ENCODE assay signal across 8 cellular contexts in genomic region chr19:37817180-37817911, GRCh38. TPM values are rescaled to one million over a fixed set of nuclear protein-coding genes. Genes with fewer than 3 reads are reported as not detected.
DNase-seq lines count a peak whose midpoint lies in the region; ATAC-seq lines count a peak whose summit lies in the region.

No MANE protein-coding gene starts in this region.

- H3K4me3 ChIP-seq in stomach smooth muscle (ENCODE audit: low read length in 2 of 2): peak overlapping the region; percentile 86 to 88

- DNase-seq in activated effector memory CD4-positive, alpha-beta T cell treated with anti-CD3 and anti-CD28 coated beads, Interleukin-2, amount 50 U/mL, for 16 hours: peak; percentile 75
- DNase-seq in activated effector memory CD4-positive, alpha-beta T cell treated with Interleukin-2 at 50 U/mL for 16 hours: no peak
- peak; percentile 32 for DNase-seq in activated CD8-positive, alpha-beta T cell treated with anti-CD3 and anti-CD28 coated beads, Interleukin-2, amount 10 ng/mL, durations not matched to agents 7 days and 5 days
- DNase-seq in fibroblast of peridontal ligament (ENCODE audit: extremely low read depth) (peak; percentile 43), naive B cell (peak; percentile 61)

- no peak overlapping the region for H3K27ac ChIP-seq in stomach smooth muscle (ENCODE audit: low read length)

- H3K4me1 Mint-ChIP-seq in activated CD8-positive, alpha-beta T cell treated with anti-CD3 and anti-CD28 coated beads, Interleukin-2, amount 10 ng/mL, durations not matched to agents 7 days and 5 days (ENCODE audit: low read depth): no peaks in the 10 kb centered on the region
- H3K4me1 Mint-ChIP-seq in naive B cell: peaks cover 3 to 9% (median 8%) of the 10 kb centered on the region in 3 donors

- CTCF ChIA-PET in activated CD8-positive, alpha-beta T cell treated with anti-CD3 and anti-CD28 coated beads, Interleukin-2, amount 10 ng/mL, durations not matched to agents 7 days and 5 days (lab: Charles Lee): no interaction called here

- peaks cover 12% of the 10 kb centered on the region for H3K4me1 ChIP-seq in stomach smooth muscle (ENCODE audit: control insufficient read depth, insufficient read depth, low read length)

- no peak for ATAC-seq in activated CD8-positive, alpha-beta T cell treated with anti-CD3 and anti-CD28 coated beads, Interleukin-2, amount 10 ng/mL, durations not matched to agents 7 days and 5 days
- peak; percentile 74 to 75 for ATAC-seq in naive B cell (ENCODE audit: low read depth in 2 of 2)
- no peak for ATAC-seq in HG03442 (IDR thresholded peaks at IDR 0.05; ENCODE audit: unreplicated experiment)
- ATAC-seq in HG02852 (IDR thresholded peaks at IDR 0.05; ENCODE audit: unreplicated experiment): no peak

- peak overlapping the region; percentile 36 for H3K4me3 Mint-ChIP-seq in activated CD8-positive, alpha-beta T cell treated with anti-CD3 and anti-CD28 coated beads, Interleukin-2, amount 10 ng/mL, durations not matched to agents 7 days and 5 days
- peak overlapping the region; percentile 7 to 89 (median 80) for H3K4me3 Mint-ChIP-seq in naive B cell

- peaks cover 6 to 11% of the 10 kb centered on the region in 2 donors for H3K36me3 ChIP-seq in stomach smooth muscle (ENCODE audit: control insufficient read depth in 2 of 2, insufficient read depth in 2 of 2, low read length in 2 of 2)

- H3K9me3 ChIP-seq in stomach smooth muscle (ENCODE audit: control insufficient read depth in 2 of 2, low read length in 2 of 2): peaks cover under 1 to 3% of the 10 kb centered on the region in 2 donors

- H3K27me3 ChIP-seq in stomach smooth muscle (ENCODE audit: control insufficient read depth in 1 of 2, insufficient read depth in 2 of 2, low read length in 2 of 2): no peaks in the 10 kb centered on the region

- peak overlapping the region; percentile 70 to 74 for H3K9ac ChIP-seq in stomach smooth muscle (ENCODE audit: low read length in 2 of 2)

- peaks cover 4% of the 10 kb centered on the region for H3K36me3 Mint-ChIP-seq in activated CD8-positive, alpha-beta T cell treated with anti-CD3 and anti-CD28 coated beads, Interleukin-2, amount 10 ng/mL, durations not matched to agents 7 days and 5 days (ENCODE audit: low read depth)
- peaks cover 0 to 4% of the 10 kb centered on the region in 2 donors for H3K36me3 Mint-ChIP-seq in naive B cell

- H3K27me3 Mint-ChIP-seq in activated CD8-positive, alpha-beta T cell treated with anti-CD3 and anti-CD28 coated beads, Interleukin-2, amount 10 ng/mL, durations not matched to agents 7 days and 5 days (ENCODE audit: low read depth): peaks cover 2% of the 10 kb centered on the region
- H3K27me3 Mint-ChIP-seq in naive B cell: peaks cover 11 to 28% (median 22%) of the 10 kb centered on the region in 3 donors

- no peak overlapping the region for H3K27ac Mint-ChIP-seq in activated CD8-positive, alpha-beta T cell treated with anti-CD3 and anti-CD28 coated beads, Interleukin-2, amount 10 ng/mL, durations not matched to agents 7 days and 5 days
- peak overlapping the region; percentile 19 to 93 (median 77) for H3K27ac Mint-ChIP-seq in naive B cell

- H3K9me3 Mint-ChIP-seq in activated CD8-positive, alpha-beta T cell treated with anti-CD3 and anti-CD28 coated beads, Interleukin-2, amount 10 ng/mL, durations not matched to agents 7 days and 5 days (ENCODE audit: insufficient read depth): peaks cover 29% of the 10 kb centered on the region
- H3K9me3 Mint-ChIP-seq in naive B cell: peaks cover 3 to 45% (median 22%) of the 10 kb centered on the region in 7 donors

- POLR2A ChIA-PET in activated CD8-positive, alpha-beta T cell treated with anti-CD3 and anti-CD28 coated beads, Interleukin-2, amount 10 ng/mL, durations not matched to agents 7 days and 5 days (lab: Charles Lee): no interaction called here

RNA-seq across cellular contexts. Expression of gene ZNF573, which starts 38.0 kb away (rescaled TPM):
- 1 to 10 TPM; 5.5 to 7.3 TPM for total RNA-seq in activated CD8-positive, alpha-beta T cell treated with anti-CD3 and anti-CD28 coated beads, Interleukin-2, amount 10 ng/mL, durations not matched to agents 7 days and 5 days
- 10 to 100 TPM in 4 of 6 donors, 1 to 10 TPM in 2; 4.3 to 17.0 (median 14.8) TPM for polyA plus RNA-seq in naive B cell (ENCODE audit: low read depth in 6 of 6)

Comparison
In these comparisons a context has a peak if more than half of its experiments do, and no peak if none do; other contexts are left out.
1. ATAC-seq: peak in naive B cell (2 of 2); none in activated CD8-positive, alpha-beta T cell treated with anti-CD3 and anti-CD28 coated beads, Interleukin-2, amount 10 ng/mL, durations not matched to agents 7 days and 5 days (single experiment), HG03442 (single experiment) and HG02852 (single experiment).